25 cellular contexts compared by ENCODE assay signal in the genomic region with DNA sequence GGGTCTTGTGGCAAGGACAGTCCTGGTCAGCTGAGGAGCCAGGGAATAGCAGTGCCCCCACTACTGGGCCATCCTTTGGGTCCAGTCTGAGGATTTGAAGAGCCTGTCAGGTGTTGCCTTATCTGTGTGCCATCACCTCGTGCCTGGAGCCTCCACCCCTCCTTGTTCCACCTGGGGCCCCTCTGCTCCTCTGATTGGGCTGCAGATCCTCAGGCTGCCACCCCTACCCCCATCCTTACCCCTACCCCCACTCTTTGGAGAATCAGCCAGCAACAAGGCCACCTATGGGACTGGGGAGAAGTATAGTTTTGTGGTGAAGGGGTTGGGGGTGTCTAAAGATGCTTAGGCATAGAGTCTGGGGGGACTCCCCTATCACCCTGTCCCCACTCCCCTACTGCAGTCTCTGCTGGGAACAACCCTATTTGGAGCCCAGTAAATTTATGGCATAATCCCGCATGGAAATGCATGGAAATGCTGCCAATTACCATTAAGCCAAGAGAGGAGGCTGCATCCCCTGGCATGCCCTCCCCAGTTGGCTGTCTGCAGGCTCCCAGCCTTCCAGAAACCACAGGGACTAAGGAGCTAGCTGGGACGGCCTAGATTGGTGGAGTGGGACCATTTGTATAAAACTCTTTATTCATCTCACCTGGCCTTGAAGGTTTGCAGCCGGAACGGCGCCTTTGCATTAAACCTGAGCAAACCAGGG.
"Had no signal": no experiment of that assay in that cellular context is flagged by ENCODE, and none has a peak within 500 bp of the region (broad histone marks: within the 10 kb centered on the region; RNA-seq: fewer than 3 reads in every experiment).

No MANE protein-coding gene starts in this region.

- H3K27me3 ChIP-seq: uterus had no signal

- H3K4me1 ChIP-seq: adrenal gland, breast epithelium, gastroesophageal sphincter, parathyroid adenoma, suprapubic skin, tibial nerve, uterus had no signal

- H3K79me2 ChIP-seq: parathyroid adenoma had no signal

- H2AFZ ChIP-seq: parathyroid adenoma had no signal

- H3K4me3 ChIP-seq: adrenal gland, breast epithelium, coronary artery, gastroesophageal sphincter, suprapubic skin, tibial nerve, uterus had no signal

- DNase-seq: activated B cell treated with CpG ODN at 0.5 μM for 24 hours; activated CD4-positive, alpha-beta T cell treated with anti-CD3 and anti-CD28 coated beads for 36 hours; activated CD4-positive, alpha-beta T cell treated with anti-CD3 and anti-CD28 coated beads, Interleukin-2, amount 50 U/mL, for 4 hours; activated CD8-positive, alpha-beta memory T cell treated with anti-CD3 and anti-CD28 coated beads for 24 hours; activated CD8-positive, alpha-beta memory T cell treated with anti-CD3 and anti-CD28 coated beads, Interleukin-2, amount 50 U/mL, for 48 hours; activated naive CD4-positive, alpha-beta T cell; activated T-cell treated with anti-CD3 and anti-CD28 coated beads, Interleukin-2, amount 50 U/mL, for 4 hours; adrenal gland; hypothalamus; left ventricle myocardium superior; mammary epithelial cell; naive thymus-derived CD8-positive, alpha-beta T cell; right cardiac atrium; stimulated activated CD4-positive, alpha-beta T cell treated with anti-CD3 and anti-CD28 coated beads, Interleukin-4, amount 100 ng/mL, for 4 hours; stimulated activated naive CD8-positive, alpha-beta T cell treated with anti-CD3 and anti-CD28 coated beads, Interleukin-15, Interleukin-2, amounts not matched to agents 100 U/mL and 50 U/mL, for 24 hours; T1000; uterus had no signal

- ATAC-seq: activated CD4-positive, alpha-beta T cell treated with anti-CD3 and anti-CD28 coated beads for 36 hours; activated T-cell treated with anti-CD3 and anti-CD28 coated beads, Interleukin-2, amount 50 U/mL, for 4 hours; gastroesophageal sphincter; left ventricle myocardium superior; naive thymus-derived CD8-positive, alpha-beta T cell; right cardiac atrium; stimulated activated naive CD8-positive, alpha-beta T cell treated with anti-CD3 and anti-CD28 coated beads, Interleukin-15, Interleukin-2, amounts not matched to agents 100 U/mL and 50 U/mL, for 24 hours had no signal

- H3K9me3 ChIP-seq: adrenal gland, gastroesophageal sphincter, neutrophil, suprapubic skin, uterus had no signal

- H3K27ac ChIP-seq: adrenal gland, breast epithelium, coronary artery, epithelial cell of prostate, gastroesophageal sphincter, neutrophil, parathyroid adenoma, suprapubic skin, tibial nerve, uterus had no signal

- H3K36me3 ChIP-seq: adrenal gland, breast epithelium, gastroesophageal sphincter, neutrophil, suprapubic skin, tibial nerve, uterus had no signal

- H3K9ac ChIP-seq: parathyroid adenoma had no signal
